10 cellular contexts compared by ENCODE assay signal in genomic region chr5:43485406-43485805, GRCh38. TPM values are rescaled to one million over a fixed set of nuclear protein-coding genes. Genes with fewer than 3 reads are reported as not detected.
DNase-seq lines count a peak whose midpoint lies in the region; ATAC-seq lines count a peak whose summit lies in the region.
"Had no signal": no experiment of that assay in that cellular context is flagged by ENCODE, and none has a peak within 500 bp of the region (broad histone marks: within the 10 kb centered on the region; RNA-seq: fewer than 3 reads in every experiment).

No MANE protein-coding gene starts in this region.

- H3K27ac Mint-ChIP-seq in activated naive CD4-positive, alpha-beta T cell treated with anti-CD3 and anti-CD28 coated beads for 36 hours: peak overlapping the region; percentile 99
- H3K27ac Mint-ChIP-seq in effector memory CD8-positive, alpha-beta T cell: peak overlapping the region; percentile 96 to 99
- peak overlapping the region; percentile 100 for H3K27ac Mint-ChIP-seq in stimulated activated naive CD8-positive, alpha-beta T cell treated with anti-CD3 and anti-CD28 coated beads, Interleukin-15, amount 100 ng/mL, for 72 hours

- peak; percentile 62 for DNase-seq in activated naive CD4-positive, alpha-beta T cell treated with anti-CD3 and anti-CD28 coated beads for 36 hours
- no peak for DNase-seq in activated naive CD4-positive, alpha-beta T cell (lab: John Stamatoyannopoulos, UW)
- DNase-seq in RKO (ENCODE audit: low spot score) (peak; percentile 26), NCI-H2227 treated with DMSO at 0.1 percent for 48 hours (lab: John Stamatoyannopoulos, UW) (no peak)
- no peak for DNase-seq in effector memory CD8-positive, alpha-beta T cell
- DNase-seq in stimulated activated naive CD8-positive, alpha-beta T cell treated with anti-CD3 and anti-CD28 coated beads, Interleukin-15, amount 100 ng/mL, for 72 hours: peak in 1 of 2 donors; percentile 39
- DNase-seq: left cardiac atrium; stimulated activated CD4-positive, alpha-beta T cell treated with anti-CD3 and anti-CD28 coated beads, Interleukin-15, amount 100 ng/mL, for 24 hours had no signal

- peaks cover 31% of the 10 kb centered on the region for H3K36me3 Mint-ChIP-seq in activated naive CD4-positive, alpha-beta T cell treated with anti-CD3 and anti-CD28 coated beads for 36 hours (ENCODE audit: low read depth)
- peaks cover 17% of the 10 kb centered on the region for H3K36me3 Mint-ChIP-seq in effector memory CD8-positive, alpha-beta T cell (ENCODE audit: insufficient read depth)

- intact Hi-C loops in activated naive CD4-positive, alpha-beta T cell treated with anti-CD3 and anti-CD28 coated beads for 36 hours (cut with micrococcal nuclease): loop anchor here (2.0 to 10.0 kb wide), 5 partner anchors 259 to 1611 kb away; partner anchors contain the start of gene OXCT1

- no peaks in the 10 kb centered on the region for H3K27me3 Mint-ChIP-seq in activated naive CD4-positive, alpha-beta T cell treated with anti-CD3 and anti-CD28 coated beads for 36 hours (ENCODE audit: low read depth)
- no peaks in the 10 kb centered on the region for H3K27me3 Mint-ChIP-seq in effector memory CD8-positive, alpha-beta T cell
- H3K27me3 Mint-ChIP-seq in stimulated activated naive CD8-positive, alpha-beta T cell treated with anti-CD3 and anti-CD28 coated beads, Interleukin-15, amount 100 ng/mL, for 72 hours: no peaks in the 10 kb centered on the region

- CTCF ChIA-PET in activated naive CD4-positive, alpha-beta T cell treated with anti-CD3 and anti-CD28 coated beads for 36 hours (lab: Charles Lee): interaction anchor here (0.6 to 2.3 kb wide), 14 partner anchors 12 to 395 kb away, joined by 3 to 24 read pairs (median 4); partner anchors contain the start of gene HMGCS1

- no peak for ATAC-seq in effector memory CD8-positive, alpha-beta T cell (replicated peaks)
- peak; percentile 29 for ATAC-seq in stimulated activated naive CD8-positive, alpha-beta T cell treated with anti-CD3 and anti-CD28 coated beads, Interleukin-15, amount 100 ng/mL, for 72 hours
- no peak for ATAC-seq in GM21423 (IDR thresholded peaks at IDR 0.05; ENCODE audit: unreplicated experiment)
- ATAC-seq in HG03469 (IDR thresholded peaks at IDR 0.05; ENCODE audit: unreplicated experiment): no peak
- ATAC-seq: left cardiac atrium had no signal

- no peaks in the 10 kb centered on the region for H3K9me3 Mint-ChIP-seq in activated naive CD4-positive, alpha-beta T cell treated with anti-CD3 and anti-CD28 coated beads for 36 hours
- no peaks in the 10 kb centered on the region for H3K9me3 Mint-ChIP-seq in effector memory CD8-positive, alpha-beta T cell
- H3K9me3 Mint-ChIP-seq in stimulated activated naive CD8-positive, alpha-beta T cell treated with anti-CD3 and anti-CD28 coated beads, Interleukin-15, amount 100 ng/mL, for 72 hours: no peaks in the 10 kb centered on the region

- peak overlapping the region; percentile 36 for H3K4me3 Mint-ChIP-seq in activated naive CD4-positive, alpha-beta T cell treated with anti-CD3 and anti-CD28 coated beads for 36 hours
- peak overlapping the region in 1 of 2 donors; percentile 86 for H3K4me3 Mint-ChIP-seq in effector memory CD8-positive, alpha-beta T cell
- H3K4me3 Mint-ChIP-seq in stimulated activated naive CD8-positive, alpha-beta T cell treated with anti-CD3 and anti-CD28 coated beads, Interleukin-15, amount 100 ng/mL, for 72 hours: peak overlapping the region; percentile 95 to 96

- peaks cover 41% of the 10 kb centered on the region for H3K4me1 Mint-ChIP-seq in activated naive CD4-positive, alpha-beta T cell treated with anti-CD3 and anti-CD28 coated beads for 36 hours (ENCODE audit: low read depth)
- H3K4me1 Mint-ChIP-seq in effector memory CD8-positive, alpha-beta T cell (ENCODE audit: low read depth in 2 of 2): peaks cover 11 to 29% of the 10 kb centered on the region in 2 donors
- H3K4me1 Mint-ChIP-seq in stimulated activated naive CD8-positive, alpha-beta T cell treated with anti-CD3 and anti-CD28 coated beads, Interleukin-15, amount 100 ng/mL, for 72 hours: peaks cover 47% of the 10 kb centered on the region

RNA-seq across cellular contexts. Expression of gene TMEM267, which starts 1.7 kb away (rescaled TPM):
- 10 to 100 TPM; 20.7 to 23.5 TPM for total RNA-seq in activated naive CD4-positive, alpha-beta T cell treated with anti-CD3 and anti-CD28 coated beads for 36 hours

RNA-seq across cellular contexts. Expression of gene C5orf34, which starts 29.5 kb away (rescaled TPM):
- 10 to 100 TPM; 14.7 to 16.3 TPM for total RNA-seq in activated naive CD4-positive, alpha-beta T cell treated with anti-CD3 and anti-CD28 coated beads for 36 hours

Comparison
In these comparisons a context has a peak if more than half of its experiments do, and no peak if none do; other contexts are left out.
1. DNase-seq: peak in activated naive CD4-positive, alpha-beta T cell treated with anti-CD3 and anti-CD28 coated beads for 36 hours (single experiment) and RKO (single experiment); none in activated naive CD4-positive, alpha-beta T cell (0 of 4), effector memory CD8-positive, alpha-beta T cell (0 of 3) and NCI-H2227 treated with DMSO at 0.1 percent for 48 hours (single experiment).
2. Peak in every context shown above with its lines, with median percentiles within 50 percentile points of each other: H3K27ac Mint-ChIP-seq.